ENCODE assay signal across 28 cellular contexts in the genomic region with DNA sequence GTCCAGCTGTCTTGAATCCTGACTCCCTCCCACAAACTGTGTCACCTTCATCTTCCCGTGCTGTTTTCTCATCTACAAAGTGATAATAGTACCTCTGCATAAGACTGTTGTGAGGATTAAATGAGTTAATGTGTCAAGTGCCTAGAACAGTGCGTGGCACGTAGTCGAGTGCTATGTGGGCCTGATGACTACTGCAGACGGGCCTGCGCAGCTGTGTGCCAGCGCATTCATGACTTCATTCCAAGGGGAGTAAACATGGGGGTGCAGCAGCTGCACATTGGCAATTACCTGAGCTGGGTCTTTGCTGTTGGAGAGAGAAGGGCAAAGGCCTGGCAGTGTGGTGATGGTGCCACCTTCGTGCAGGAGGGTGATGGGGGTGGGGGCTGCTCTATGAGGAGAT. TPM values are rescaled to one million over a fixed set of nuclear protein-coding genes. Genes with fewer than 3 reads are reported as not detected.
A peak's percentile ranks its signal among the peaks of the same experiment; 100 is the strongest.
DNase-seq lines count a peak whose midpoint lies in the region; ATAC-seq, FAIRE-seq and TF ChIP-seq lines count a peak whose summit lies in the region.
"Had no signal": no experiment of that assay in that cellular context is flagged by ENCODE, and none has a peak within 500 bp of the region (broad histone marks: within the 10 kb centered on the region; RNA-seq: fewer than 3 reads in every experiment).

No MANE protein-coding gene starts in this region.

- 88 to 92% methylated on average over 8 of the region's 8 CpGs for WGBS in GM23248 (ENCODE audit: low coverage in 1 of 2, low lambda C conversion rate in 2 of 2, missing lambda C conversion rate in 2 of 2), 2 experiments
- 49 to 57% methylated on average over 8 of the region's 8 CpGs for WGBS in lower leg skin, 2 donors

- H3K4me1 ChIP-seq in GM23248 (ENCODE audit: insufficient read depth) = 0 out of 2 replicates have a peak, but pooled peaks cover 8% of the 10 kb centered on the region
- H3K4me1 ChIP-seq in kidney (ENCODE audit: control insufficient read depth in 1 of 2, insufficient read depth in 1 of 2, low read depth in 1 of 2, low read length in 2 of 2) = no peaks in the 10 kb centered on the region
- peaks cover 23% of the 10 kb centered on the region for H3K4me1 ChIP-seq in stomach smooth muscle (ENCODE audit: control insufficient read depth, insufficient read depth, low read length)

- FAIRE-seq in kidney (lab: Jason Lieb, UNC) = no peak
- FAIRE-seq: D721Med, endothelial cell of umbilical vein, H54, small intestine had no signal

- intact Hi-C loops in kidney (cut with DNase I) (no loop called here), lower leg skin (cut with DNase I; ENCODE audit: low total_unique reads) (no loop called here)

- H3K9me2 ChIP-seq in GM23248 (ENCODE audit: insufficient read depth) = no peaks in the 10 kb centered on the region

- no peaks in the 10 kb centered on the region for H3K36me3 ChIP-seq in GM23248 (ENCODE audit: low read depth)
- no peaks in the 10 kb centered on the region for H3K36me3 ChIP-seq in kidney (ENCODE audit: control insufficient read depth in 1 of 2, insufficient read depth in 2 of 2, low read length in 2 of 2)
- no peaks in the 10 kb centered on the region for H3K36me3 ChIP-seq in stomach smooth muscle (ENCODE audit: control insufficient read depth in 2 of 2, insufficient read depth in 2 of 2, low read length in 2 of 2)

- DNase-seq in GM23248 = no peak
- DNase-seq in kidney = no peak
- DNase-seq in islet precursor cell = no peak
- DNase-seq in lower leg skin (ENCODE audit: low spot score in 2 of 2) = no peak
- DNase-seq: activated CD4-positive, alpha-beta T cell treated with anti-CD3 and anti-CD28 coated beads, Interleukin-2, amount 50 U/mL, for 4 hours; activated gamma-delta T cell; activated T-cell treated with anti-CD3 and anti-CD28 coated beads for 4 hours; dermis blood vessel endothelial cell; left colon; NCI-H1092; NCI-H2029; NCI-H446; small intestine; stimulated activated CD4-positive, alpha-beta T cell treated with anti-CD3 and anti-CD28 coated beads, Interleukin-4, amount 100 ng/mL, for 1 hour; stimulated activated naive CD8-positive, alpha-beta T cell treated with anti-CD3 and anti-CD28 coated beads, Interleukin-15, Interleukin-2, amounts not matched to agents 100 U/mL and 50 U/mL, for 24 hours had no signal

- in situ Hi-C loops in GM23248 (cut with MboI) = no loop called here

- H4K20me1 ChIP-seq in GM23248 (ENCODE audit: insufficient read depth) = no peaks in the 10 kb centered on the region

- no peak for TF ChIP-seq POLR2A in lower leg skin (IDR thresholded peaks at IDR 0.05)

- H2AFZ ChIP-seq in GM23248 = peak overlapping the region; percentile 60

- peak overlapping the region; percentile 26 for H3K4me2 ChIP-seq in GM23248 (ENCODE audit: unreplicated experiment)

- no peaks in the 10 kb centered on the region for H3K9me3 ChIP-seq in GM23248 (ENCODE audit: low read depth)
- no peaks in the 10 kb centered on the region for H3K9me3 ChIP-seq in kidney (ENCODE audit: control insufficient read depth in 1 of 2, low read length in 2 of 2)
- H3K9me3 ChIP-seq in stomach smooth muscle (ENCODE audit: control insufficient read depth in 2 of 2, low read length in 2 of 2) = no peaks in the 10 kb centered on the region

- H3F3A ChIP-seq in GM23248 (ENCODE audit: insufficient read depth) = no peaks in the 10 kb centered on the region

- TF ChIP-seq CTCF in kidney (IDR thresholded peaks at IDR 0.05; ENCODE audit: borderline replicate concordance, extremely low read depth, insufficient read depth) (no peak), lower leg skin (IDR thresholded peaks at IDR 0.05) (no peak)

- no peaks in the 10 kb centered on the region for H3K27me3 ChIP-seq in GM23248 (replicated peaks; ENCODE audit: insufficient read depth)
- H3K27me3 ChIP-seq in stomach smooth muscle (ENCODE audit: control insufficient read depth in 1 of 2, insufficient read depth in 2 of 2, low read length in 2 of 2) = no peaks in the 10 kb centered on the region

- 0 out of 2 replicates have a peak overlapping the region, but pooled peaks have one; percentile 18 for H3K9ac ChIP-seq in GM23248
- no peak overlapping the region for H3K9ac ChIP-seq in kidney (ENCODE audit: low read length in 2 of 2)
- H3K9ac ChIP-seq in stomach smooth muscle (ENCODE audit: low read length in 2 of 2) = no peak overlapping the region

- H3K4me3 ChIP-seq in GM23248 (no peak overlapping the region), kidney (ENCODE audit: low read length in 2 of 2) (no peak overlapping the region), stomach smooth muscle (ENCODE audit: low read length in 2 of 2) (peak overlapping the region in 1 of 2 donors; percentile 29), lower leg skin (ENCODE audit: low read depth, poor library complexity, severe bottlenecking) (no peak overlapping the region)
- H3K4me3 ChIP-seq: SK-N-MC had no signal

- H3K79me2 ChIP-seq in GM23248 (ENCODE audit: insufficient read depth) = no peaks in the 10 kb centered on the region

- H3K27ac ChIP-seq in GM23248 (peak overlapping the region; percentile 38; the same call in 1 of the 2 replicates), cingulate gyrus (ENCODE audit: low read depth, low read length) (peak overlapping the region; percentile 92), kidney (ENCODE audit: low read depth in 2 of 2, low read length in 2 of 2) (peak overlapping the region; percentile 61 to 63), stomach smooth muscle (ENCODE audit: low read length) (peak overlapping the region; percentile 31)
- H3K27ac ChIP-seq: SK-N-MC had no signal

- ATAC-seq in GM18870 (IDR thresholded peaks at IDR 0.05; ENCODE audit: unreplicated experiment) (no peak), HG02840 (IDR thresholded peaks at IDR 0.05; ENCODE audit: low FRiP score, unreplicated experiment) (no peak)
- ATAC-seq: left colon; natural killer cell treated with Interleukin-12 subunit alpha and Interleukin-12 subunit beta and Interleukin-15 and Interleukin-18, amount 100 ng/mL, for 72 hours; stimulated activated naive CD8-positive, alpha-beta T cell treated with anti-CD3 and anti-CD28 coated beads, Interleukin-15, Interleukin-2, amounts not matched to agents 100 U/mL and 50 U/mL, for 24 hours had no signal

RNA-seq across cellular contexts. Expression of a gene that starts 5.0 kb away (rescaled TPM):
- not detected in 2 replicates for total RNA-seq in GM23248 (2014; rRNA removed; shearing (Covaris generic))
- polyA plus RNA-seq in GM23248 (2016; fragmentation: Nextera tagmentation; extraction: Ambion mirVana) = not detected in 2 replicates
- total RNA-seq in kidney = not detected
- not detected for polyA plus RNA-seq in kidney (ENCODE audit: insufficient read depth, low read depth, low replicate concordance)
- total RNA-seq in lower leg skin = not detected
- total RNA-seq: A673; dermis blood vessel endothelial cell; endothelial cell of umbilical vein; G401; HT1080; left colon; natural killer cell treated with Interleukin-12 subunit alpha and Interleukin-12 subunit beta and Interleukin-15 and Interleukin-18, amount 100 ng/mL, for 72 hours had no signal
- polyA plus RNA-seq: CD14-positive monocyte, endothelial cell of umbilical vein, small intestine had no signal

Comparison
In these comparisons a context has a peak if more than half of its experiments do, and no peak if none do; other contexts are left out.
1. H3K27ac ChIP-seq: peak in every context shown above with its lines; median percentile 92 in cingulate gyrus; 62 in kidney; 38 in GM23248; 31 in stomach smooth muscle.